22 cellular contexts compared by ENCODE assay signal in genomic region chr10:34489436-34489835, GRCh38.
"Had no signal": no experiment of that assay in that cellular context is flagged by ENCODE, and none has a peak within 500 bp of the region (broad histone marks: within the 10 kb centered on the region; RNA-seq: fewer than 3 reads in every experiment).

No MANE protein-coding gene starts in this region.

- H3K4me3 Mint-ChIP-seq: activated CD4-positive, alpha-beta T cell treated with anti-CD3 and anti-CD28 coated beads, Interleukin-2, amount 10 ng/mL, durations not matched to agents 7 days and 5 days; activated naive CD8-positive, alpha-beta T cell; activated T-cell treated with anti-CD3 and anti-CD28 coated beads, Interleukin-2, amount 50 U/mL, for 24 hours; activated T-helper 17 cell treated with anti-CD3 and anti-CD28 coated beads, Interleukin-2, amount 50 U/mL, for 72 hours; memory B cell; nephron; stimulated activated naive CD8-positive, alpha-beta T cell treated with anti-CD3 and anti-CD28 coated beads, Interleukin-15, Interleukin-2, amounts not matched to agents 100 ng/mL and 50 ng/mL, for 24 hours; T-helper 17 cell had no signal

- DNase-seq: activated CD4-positive, alpha-beta T cell treated with anti-CD3 and anti-CD28 coated beads, Interleukin-2, amount 10 ng/mL, durations not matched to agents 7 days and 5 days; activated CD8-positive, alpha-beta memory T cell treated with anti-CD3 and anti-CD28 coated beads for 24 hours; activated CD8-positive, alpha-beta memory T cell treated with anti-CD3 and anti-CD28 coated beads, Interleukin-2, amount 50 U/mL, for 4 hours; activated T-cell treated with anti-CD3 and anti-CD28 coated beads, Interleukin-2, amount 50 U/mL, for 24 hours; central memory CD4-positive, alpha-beta T cell; effector memory CD4-positive, alpha-beta T cell; pancreas; psoas muscle; stimulated activated CD4-positive, alpha-beta T cell treated with anti-CD3 and anti-CD28 coated beads, Interleukin-1b, Interleukin-23, amount 100 ng/mL, for 48 hours; substantia nigra; T-helper 17 cell; thyroid gland had no signal

- H3K9me3 Mint-ChIP-seq: activated CD4-positive, alpha-beta T cell treated with anti-CD3 and anti-CD28 coated beads, Interleukin-2, amount 10 ng/mL, durations not matched to agents 7 days and 5 days; activated T-cell treated with anti-CD3 and anti-CD28 coated beads, Interleukin-2, amount 50 U/mL, for 24 hours; activated T-helper 17 cell treated with anti-CD3 and anti-CD28 coated beads, Interleukin-2, amount 50 U/mL, for 72 hours; memory B cell; nephron; stimulated activated naive CD8-positive, alpha-beta T cell treated with anti-CD3 and anti-CD28 coated beads, Interleukin-15, Interleukin-2, amounts not matched to agents 100 ng/mL and 50 ng/mL, for 24 hours had no signal

- H3K27me3 Mint-ChIP-seq: activated naive CD8-positive, alpha-beta T cell; activated T-cell treated with anti-CD3 and anti-CD28 coated beads, Interleukin-2, amount 50 U/mL, for 24 hours; activated T-helper 17 cell treated with anti-CD3 and anti-CD28 coated beads, Interleukin-2, amount 50 U/mL, for 72 hours; memory B cell; stimulated activated naive CD8-positive, alpha-beta T cell treated with anti-CD3 and anti-CD28 coated beads, Interleukin-15, Interleukin-2, amounts not matched to agents 100 ng/mL and 50 ng/mL, for 24 hours had no signal

- H3K27ac ChIP-seq: gastroesophageal sphincter, pancreas, psoas muscle, right atrium auricular region, thyroid gland, VCaP had no signal

- H3K9me3 ChIP-seq: gastroesophageal sphincter, pancreas, psoas muscle, right atrium auricular region, thyroid gland had no signal

- FAIRE-seq: colon had no signal

- H3K4me1 Mint-ChIP-seq: activated CD4-positive, alpha-beta T cell treated with anti-CD3 and anti-CD28 coated beads, Interleukin-2, amount 10 ng/mL, durations not matched to agents 7 days and 5 days; activated T-helper 17 cell treated with anti-CD3 and anti-CD28 coated beads, Interleukin-2, amount 50 U/mL, for 72 hours; memory B cell; nephron; T-helper 17 cell had no signal

- H3K36me3 ChIP-seq: gastroesophageal sphincter, pancreas, right atrium auricular region, thyroid gland had no signal

- H3K36me3 Mint-ChIP-seq: activated naive CD8-positive, alpha-beta T cell; memory B cell had no signal

- H3K27ac Mint-ChIP-seq: activated CD4-positive, alpha-beta T cell treated with anti-CD3 and anti-CD28 coated beads, Interleukin-2, amount 10 ng/mL, durations not matched to agents 7 days and 5 days; activated naive CD8-positive, alpha-beta T cell; activated T-cell treated with anti-CD3 and anti-CD28 coated beads, Interleukin-2, amount 50 U/mL, for 24 hours; activated T-helper 17 cell treated with anti-CD3 and anti-CD28 coated beads, Interleukin-2, amount 50 U/mL, for 72 hours; memory B cell; stimulated activated naive CD8-positive, alpha-beta T cell treated with anti-CD3 and anti-CD28 coated beads, Interleukin-15, Interleukin-2, amounts not matched to agents 100 ng/mL and 50 ng/mL, for 24 hours; T-helper 17 cell had no signal

- H3K27me3 ChIP-seq: gastroesophageal sphincter, pancreas, right atrium auricular region, thyroid gland had no signal

- ATAC-seq: activated CD4-positive, CD25-positive, alpha-beta regulatory T cell treated with anti-CD3 and anti-CD28 coated beads, Interleukin-2, amount 50 U/mL, for 24 hours; activated T-helper 17 cell treated with anti-CD3 and anti-CD28 coated beads, Interleukin-2, amount 50 U/mL, for 72 hours; gastroesophageal sphincter; T-helper 17 cell had no signal

- H3K4me1 ChIP-seq: right atrium auricular region had no signal

- H3K4me3 ChIP-seq: gastroesophageal sphincter, pancreas, psoas muscle, right atrium auricular region, thyroid gland had no signal
